8 cellular contexts compared by ENCODE assay signal in genomic region chr6:75205776-75206334, GRCh38. TPM values are rescaled to one million over a fixed set of nuclear protein-coding genes. Genes with fewer than 3 reads are reported as not detected.
DNase-seq lines count a peak whose midpoint lies in the region; ATAC-seq and TF ChIP-seq lines count a peak whose summit lies in the region.

COL12A1 (minus strand) TSS chr6:75206053; CDS start chr6:75202792, 3,261 bp downstream.

- DNase-seq in T-helper 1 cell, result no peak
- DNase-seq in NCI-H510A treated with DMSO at 0.1 percent for 48 hours (lab: John Stamatoyannopoulos, UW), result peak; percentile 44
- DNase-seq in brain pericyte (ENCODE audit: low read depth, low spot score), result peak; percentile 71
- DNase-seq in gastrocnemius medialis, result peak; percentile 72 to 87

- peaks cover 6% of the 10 kb centered on the region for H3K36me3 Mint-ChIP-seq in T-helper 1 cell treated with Interleukin-12 subunit alpha and Interleukin-12 subunit beta and Interleukin-4 antibody, amounts not matched to agents 30 μg/mL and 1 μg/mL, for 36 hours (ENCODE audit: low read depth)

- H3K4me3 ChIP-seq in iPS-18a (ENCODE audit: low read length), result peak within 1 kb of the TSS; percentile 84
- peak within 1 kb of the TSS; percentile 52 to 57 (median 56) for H3K4me3 ChIP-seq in gastrocnemius medialis

- H3K27me3 ChIP-seq in iPS-18a (ENCODE audit: control insufficient read depth, insufficient read depth, low read length) (peaks cover 95% of the 10 kb centered on the region), gastrocnemius medialis (peaks cover 44 to 59% (median 54%) of the 10 kb centered on the region in 3 donors)

- H3K36me3 ChIP-seq in iPS-18a (ENCODE audit: control insufficient read depth, low read depth, low read length) (no peaks in the 10 kb centered on the region), gastrocnemius medialis (no peaks in the 10 kb centered on the region)

- H3K9ac ChIP-seq in iPS-18a (ENCODE audit: low read length), result peak within 1 kb of the TSS; percentile 44

- H3K27ac Mint-ChIP-seq in T-helper 1 cell treated with Interleukin-12 subunit alpha and Interleukin-12 subunit beta and Interleukin-4 antibody, amounts not matched to agents 30 μg/mL and 1 μg/mL, for 36 hours, result peak within 1 kb of the TSS; percentile 42

- no peak for TF ChIP-seq CTCF in gastrocnemius medialis (IDR thresholded peaks at IDR 0.05 in 4 of 5, conservative IDR thresholded peaks at IDR 0.05 in 1 of 5)

- ATAC-seq in gastrocnemius medialis (peak; percentile 61 to 70), HG03520 (IDR thresholded peaks at IDR 0.05; ENCODE audit: unreplicated experiment) (no peak), GM18520 (IDR thresholded peaks at IDR 0.05; ENCODE audit: unreplicated experiment) (no peak)

- peaks cover 53% of the 10 kb centered on the region for H3K4me1 Mint-ChIP-seq in T-helper 1 cell treated with Interleukin-12 subunit alpha and Interleukin-12 subunit beta and Interleukin-4 antibody, amounts not matched to agents 30 μg/mL and 1 μg/mL, for 36 hours (ENCODE audit: low read depth)

- no peak within 1 kb of the TSS for H3K27ac ChIP-seq in iPS-18a (ENCODE audit: low read length)
- H3K27ac ChIP-seq in gastrocnemius medialis, result peak within 1 kb of the TSS; percentile 46 to 62 (median 56)

- H3K4me3 Mint-ChIP-seq in T-helper 1 cell treated with Interleukin-12 subunit alpha and Interleukin-12 subunit beta and Interleukin-4 antibody, amounts not matched to agents 30 μg/mL and 1 μg/mL, for 36 hours, result peak within 1 kb of the TSS; percentile 72

- TF ChIP-seq POLR2A in gastrocnemius medialis (IDR thresholded peaks at IDR 0.05), result peak; percentile 31 to 59

- intact Hi-C loops in gastrocnemius medialis (cut with DNase I; ENCODE audit: low total_unique reads), result loop anchor here (5.0 to 10.0 kb wide), 4 partner anchors 109 to 1691 kb away; no protein-coding TSS in a partner anchor

- H3K27me3 Mint-ChIP-seq in T-helper 1 cell treated with Interleukin-12 subunit alpha and Interleukin-12 subunit beta and Interleukin-4 antibody, amounts not matched to agents 30 μg/mL and 1 μg/mL, for 36 hours (ENCODE audit: low read depth), result peaks cover 89% of the 10 kb centered on the region

- in situ Hi-C loops in gastrocnemius medialis (cut with MboI; ENCODE audit: low sequenced_read_pairs in 4 of 4), result loop anchor here (10.0 to 25.0 kb wide), 9 partner anchors 451 to 1544 kb away; partner anchors contain the start of gene SLC17A5 (in 1 of the 4)

- H3K9me3 ChIP-seq in iPS-18a (ENCODE audit: control insufficient read depth, low read depth, low read length) (no peaks in the 10 kb centered on the region), gastrocnemius medialis (no peaks in the 10 kb centered on the region)

- H3K9me3 Mint-ChIP-seq in T-helper 1 cell treated with Interleukin-12 subunit alpha and Interleukin-12 subunit beta and Interleukin-4 antibody, amounts not matched to agents 30 μg/mL and 1 μg/mL, for 36 hours, result no peaks in the 10 kb centered on the region

- H3K4me1 ChIP-seq in iPS-18a (ENCODE audit: control insufficient read depth, low read depth, low read length), result peaks cover 21% of the 10 kb centered on the region
- H3K4me1 ChIP-seq in gastrocnemius medialis, result peaks cover 8 to 27% of the 10 kb centered on the region in 2 donors

RNA-seq across cellular contexts. Expression of gene COL12A1, which starts in this region (rescaled TPM):
- 10 to 100 TPM; 17.2 to 30.5 (median 22.4) TPM for total RNA-seq in gastrocnemius medialis

Comparison
In these comparisons a context has a peak if more than half of its experiments do, and no peak if none do; other contexts are left out.
1. DNase-seq: peak in NCI-H510A treated with DMSO at 0.1 percent for 48 hours (single experiment), brain pericyte (single experiment) and gastrocnemius medialis (2 of 2); none in T-helper 1 cell (0 of 5).
2. ATAC-seq: peak in gastrocnemius medialis (2 of 2); none in HG03520 (single experiment) and GM18520 (single experiment).